Comparison of ENCODE assay signal across 18 cellular contexts in genomic region chr3:195083659-195084058, GRCh38.
"Had no signal": no experiment of that assay in that cellular context is flagged by ENCODE, and none has a peak within 500 bp of the region (broad histone marks: within the 10 kb centered on the region; RNA-seq: fewer than 3 reads in every experiment).

No MANE protein-coding gene starts in this region.

- H3K9me3 ChIP-seq: esophagus muscularis mucosa, thyroid gland had no signal

- ATAC-seq: activated CD8-positive, alpha-beta T cell treated with anti-CD3 and anti-CD28 coated beads, Interleukin-2, amount 10 ng/mL, durations not matched to agents 7 days and 5 days; activated naive CD4-positive, alpha-beta T cell treated with anti-CD3 and anti-CD28 coated beads, Interleukin-2, amount 50 U/mL, for 72 hours; activated T-helper 17 cell treated with anti-CD3 and anti-CD28 coated beads, Interleukin-2, amount 50 U/mL, for 72 hours had no signal

- H3K27ac ChIP-seq: coronary artery, esophagus muscularis mucosa, neural progenitor cell, WERI-Rb-1 had no signal

- DNase-seq: activated CD4-positive, alpha-beta T cell treated with anti-CD3 and anti-CD28 coated beads for 1 hour; activated CD4-positive, alpha-beta T cell treated with anti-CD3 and anti-CD28 coated beads, Interleukin-2, amount 50 U/mL, for 1 hour; activated CD8-positive, alpha-beta T cell treated with anti-CD3 and anti-CD28 coated beads, Interleukin-2, amount 10 ng/mL, durations not matched to agents 7 days and 5 days; hippocampal formation; mesenchymal stem cell; retina; stimulated activated CD4-positive, alpha-beta T cell treated with anti-CD3 and anti-CD28 coated beads, Interleukin-1b, Interleukin-23, amount 100 ng/mL, for 48 hours; substantia nigra; thyroid gland; WERI-Rb-1 had no signal

- H3K27me3 Mint-ChIP-seq: activated T-helper 17 cell treated with anti-CD3 and anti-CD28 coated beads, Interleukin-2, amount 50 U/mL, for 72 hours; central memory CD8-positive, alpha-beta T cell; stimulated activated naive CD8-positive, alpha-beta T cell treated with anti-CD3 and anti-CD28 coated beads, Interleukin-15, Interleukin-2, amounts not matched to agents 100 ng/mL and 50 ng/mL, for 24 hours had no signal

- H3K36me3 Mint-ChIP-seq: activated naive CD4-positive, alpha-beta T cell treated with anti-CD3 and anti-CD28 coated beads, Interleukin-2, amount 50 U/mL, for 72 hours; neural progenitor cell had no signal

- H3K27ac Mint-ChIP-seq: activated CD8-positive, alpha-beta T cell treated with anti-CD3 and anti-CD28 coated beads, Interleukin-2, amount 10 ng/mL, durations not matched to agents 7 days and 5 days; activated naive CD4-positive, alpha-beta T cell treated with anti-CD3 and anti-CD28 coated beads, Interleukin-2, amount 50 U/mL, for 72 hours; activated T-helper 17 cell treated with anti-CD3 and anti-CD28 coated beads, Interleukin-2, amount 50 U/mL, for 72 hours; stimulated activated naive CD8-positive, alpha-beta T cell treated with anti-CD3 and anti-CD28 coated beads, Interleukin-15, Interleukin-2, amounts not matched to agents 100 ng/mL and 50 ng/mL, for 24 hours; T-helper 2 cell treated with Interferon-gamma antibody and Interleukin-4, amounts not matched to agents 5 μg/mL and 100 μg/mL, for 36 hours had no signal

- H3K4me3 ChIP-seq: coronary artery, esophagus muscularis mucosa, neural progenitor cell, thyroid gland had no signal

- H3K9me3 Mint-ChIP-seq: activated naive CD4-positive, alpha-beta T cell treated with anti-CD3 and anti-CD28 coated beads, Interleukin-2, amount 50 U/mL, for 72 hours; activated T-helper 17 cell treated with anti-CD3 and anti-CD28 coated beads, Interleukin-2, amount 50 U/mL, for 72 hours; central memory CD8-positive, alpha-beta T cell; neural progenitor cell; stimulated activated naive CD8-positive, alpha-beta T cell treated with anti-CD3 and anti-CD28 coated beads, Interleukin-15, Interleukin-2, amounts not matched to agents 100 ng/mL and 50 ng/mL, for 24 hours; T-helper 2 cell treated with Interferon-gamma antibody and Interleukin-4, amounts not matched to agents 5 μg/mL and 100 μg/mL, for 36 hours had no signal

- H3K4me3 Mint-ChIP-seq: activated CD8-positive, alpha-beta T cell treated with anti-CD3 and anti-CD28 coated beads, Interleukin-2, amount 10 ng/mL, durations not matched to agents 7 days and 5 days; activated T-helper 17 cell treated with anti-CD3 and anti-CD28 coated beads, Interleukin-2, amount 50 U/mL, for 72 hours; central memory CD8-positive, alpha-beta T cell; neural progenitor cell; stimulated activated naive CD8-positive, alpha-beta T cell treated with anti-CD3 and anti-CD28 coated beads, Interleukin-15, Interleukin-2, amounts not matched to agents 100 ng/mL and 50 ng/mL, for 24 hours; T-helper 2 cell treated with Interferon-gamma antibody and Interleukin-4, amounts not matched to agents 5 μg/mL and 100 μg/mL, for 36 hours had no signal

- H3K36me3 ChIP-seq: esophagus muscularis mucosa, neural progenitor cell, thyroid gland, WERI-Rb-1 had no signal

- H3K27me3 ChIP-seq: esophagus muscularis mucosa, neural progenitor cell, thyroid gland had no signal
